In genomic region chr4:164948006-164948405, GRCh38 we compare ENCODE assay signal across 3 cellular contexts. TPM values are rescaled to one million over a fixed set of nuclear protein-coding genes. Genes with fewer than 3 reads are reported as not detected.
"Had no signal": no experiment of that assay in that cellular context is flagged by ENCODE, and none has a peak within 500 bp of the region (broad histone marks: within the 10 kb centered on the region; RNA-seq: fewer than 3 reads in every experiment).

No MANE protein-coding gene starts in this region.

RNA-seq across cellular contexts. Expression of gene TRIM61, which starts 29.5 kb away (rescaled TPM):
- total RNA-seq: LHCN-M2, PC-3, SJSA1 had no signal
